ENCODE assay signal across 21 cellular contexts in genomic region chr14:37153483-37153882, GRCh38. TPM values are rescaled to one million over a fixed set of nuclear protein-coding genes. Genes with fewer than 3 reads are reported as not detected.
A peak's percentile ranks its signal among the peaks of the same experiment; 100 is the strongest.
DNase-seq lines count a peak whose midpoint lies in the region; ATAC-seq, FAIRE-seq and TF ChIP-seq lines count a peak whose summit lies in the region.
"Had no signal": no experiment of that assay in that cellular context is flagged by ENCODE, and none has a peak within 500 bp of the region (broad histone marks: within the 10 kb centered on the region; RNA-seq: fewer than 3 reads in every experiment).

No MANE protein-coding gene starts in this region.

- no peaks in the 10 kb centered on the region for H3F3A ChIP-seq in neural progenitor cell (ENCODE audit: low read depth)

- no peaks in the 10 kb centered on the region; the same call in 2 of the 3 replicates for H3K36me3 ChIP-seq in K562 (ENCODE audit: control insufficient read depth, insufficient read depth, low read length)
- H3K36me3 ChIP-seq in neural progenitor cell = no peaks in the 10 kb centered on the region
- H3K36me3 ChIP-seq in upper lobe of right lung = no peaks in the 10 kb centered on the region
- no peaks in the 10 kb centered on the region for H3K36me3 ChIP-seq in heart right ventricle

- H3K9me3 ChIP-seq in K562 (replicated peaks; ENCODE audit: control insufficient read depth, insufficient read depth, low read depth, low read length) = no peaks in the 10 kb centered on the region; the same call in 1 of the 2 replicates
- peaks cover 7% of the 10 kb centered on the region for H3K9me3 ChIP-seq in neural progenitor cell (ENCODE audit: low read depth)
- H3K9me3 ChIP-seq in upper lobe of right lung = no peaks in the 10 kb centered on the region
- peaks cover 0 to 20% (median 8%) of the 10 kb centered on the region in 11 donors for H3K9me3 ChIP-seq in heart right ventricle

- in situ Hi-C loops in K562 (cut with MboI) = loop anchor here (25.0 kb wide), 1 partner anchor 1316 kb away; the partner anchor contains the start of gene BRMS1L

- H3K79me2 ChIP-seq in K562 (ENCODE audit: control insufficient read depth, insufficient read depth, low read length) (peaks cover 83% of the 10 kb centered on the region), neural progenitor cell (ENCODE audit: low read depth) (peaks cover 4% of the 10 kb centered on the region)

- H2AFZ ChIP-seq in K562 (ENCODE audit: low read depth, low read length) = no peak overlapping the region
- H2AFZ ChIP-seq in neural progenitor cell (replicated peaks) = no peak overlapping the region
- H2AFZ ChIP-seq: GM23248 had no signal

- WGBS in K562 (ENCODE audit: insufficient coverage, low coverage, missing lambda C conversion rate) = 63% methylated on average over 4 of the region's 5 CpGs
- WGBS in heart right ventricle, 2 donors = 81 to 82% methylated on average over 5 of the region's 5 CpGs

- no peak for TF ChIP-seq CTCF in K562 (IDR thresholded peaks at IDR 0.05 in 2 of 3, conservative IDR thresholded peaks at IDR 0.05 in 1 of 3; ENCODE audit: insufficient read depth in 2 of 3, low read depth in 1 of 3, low read length in 3 of 3)
- no peak for TF ChIP-seq CTCF in neural progenitor cell (IDR thresholded peaks at IDR 0.05)
- no peak for TF ChIP-seq CTCF in upper lobe of right lung (IDR thresholded peaks at IDR 0.05)
- no peak for TF ChIP-seq CTCF in heart right ventricle (IDR thresholded peaks at IDR 0.05)

- TF ChIP-seq POLR2A in K562 (conservative IDR thresholded peaks at IDR 0.05) = no peak

- DNase-seq in HTR-8/SVneo (ENCODE audit: insufficient read length, low spot score) = no peak
- DNase-seq in K562 (ENCODE audit: extremely low read depth in 1 of 4, low spot score in 3 of 4) = no peak
- DNase-seq in neural progenitor cell (ENCODE audit: low spot score) = no peak
- DNase-seq in upper lobe of right lung = no peak
- no peak for DNase-seq in heart right ventricle
- no peak for DNase-seq in activated gamma-delta T cell treated with Interleukin-2 at 50 U/mL for 16 hours
- DNase-seq: C1 segment of cervical spinal cord; Calu3; CD4-positive, alpha-beta memory T cell; COR-L47; DMS53; DMS79 treated with DMSO at 0.1 percent for 48 hours; GF-D8; GM23248; H9 had no signal

- TF ChIP-seq RAD21 in K562 (CRISPR knock-in tag; conservative IDR thresholded peaks at IDR 0.05 in 1 of 2, IDR thresholded peaks at IDR 0.05 in 1 of 2) = no peak

- H3K4me3 ChIP-seq in K562 = no peak overlapping the region
- H3K4me3 ChIP-seq in neural progenitor cell = no peak overlapping the region
- no peak overlapping the region for H3K4me3 ChIP-seq in upper lobe of right lung
- no peak overlapping the region for H3K4me3 ChIP-seq in heart right ventricle
- H3K4me3 ChIP-seq: GM23248 had no signal

- intact Hi-C loops in K562 (cut with micrococcal nuclease) (loop anchor here (5.0 kb wide), 1 partner anchor 44 kb away; the partner anchor contains the start of gene MIPOL1), upper lobe of right lung (cut with DNase I) (no loop called here), heart right ventricle (cut with DNase I) (loop anchor here in 5 of 10 donors (5.0 to 10.0 kb wide), 4 partner anchors 499 to 601 kb away; no protein-coding TSS in a partner anchor)

- no peak for TF ChIP-seq EP300 in K562 (IDR thresholded peaks at IDR 0.05; ENCODE audit: low read length)

- H3K27me3 Mint-ChIP-seq in neural progenitor cell (ENCODE audit: insufficient read depth, low read depth) = no peaks in the 10 kb centered on the region

- H3K4me1 ChIP-seq in K562 (replicated peaks in 1 of 2; ENCODE audit: control insufficient read depth in 2 of 2, insufficient read depth in 2 of 2, low read length in 2 of 2) = peaks cover 0 to 8% of the 10 kb centered on the region in 2 experiments; a peak in 2 of 5 replicates
- H3K4me1 ChIP-seq in neural progenitor cell = no peaks in the 10 kb centered on the region
- no peaks in the 10 kb centered on the region for H3K4me1 ChIP-seq in upper lobe of right lung
- no peaks in the 10 kb centered on the region for H3K4me1 ChIP-seq in heart right ventricle

- ATAC-seq in K562 (peak; percentile 57), upper lobe of right lung (peak; percentile 30), GM19397 (IDR thresholded peaks at IDR 0.05; ENCODE audit: unreplicated experiment) (no peak), heart right ventricle (no peak)
- ATAC-seq: HCT116 had no signal

- H4K20me1 ChIP-seq in K562 (replicated peaks; ENCODE audit: control insufficient read depth, insufficient read depth, low read length) = no peaks in the 10 kb centered on the region
- no peaks in the 10 kb centered on the region for H4K20me1 ChIP-seq in neural progenitor cell (ENCODE audit: low read depth)

- no peaks in the 10 kb centered on the region for H3K27me3 ChIP-seq in K562 (ENCODE audit: control insufficient read depth in 2 of 2, insufficient read depth in 2 of 2, low read length in 2 of 2)
- no peaks in the 10 kb centered on the region for H3K27me3 ChIP-seq in neural progenitor cell
- H3K27me3 ChIP-seq in upper lobe of right lung = no peaks in the 10 kb centered on the region
- H3K27me3 ChIP-seq in heart right ventricle = peaks cover 0 to 4% (median 0%) of the 10 kb centered on the region in 7 donors

- H3K9ac ChIP-seq in K562 (ENCODE audit: insufficient read depth in 1 of 2, low read depth in 2 of 2, low read length in 2 of 2) = peak overlapping the region in 1 of 2 experiments; percentile 55; a peak in 2 of 4 replicates
- no peak overlapping the region for H3K9ac ChIP-seq in neural progenitor cell
- H3K9ac ChIP-seq: GM23248 had no signal

- POLR2A ChIA-PET in K562 (lab: Yijun Ruan, JAX) = interaction anchor here (0.6 to 0.9 kb wide), 2 partner anchors 14 to 192 kb away, joined by 3 read pairs; no protein-coding TSS in a partner anchor

- H3K4me1 Mint-ChIP-seq in neural progenitor cell = no peaks in the 10 kb centered on the region
- H3K4me1 Mint-ChIP-seq: CD4-positive, alpha-beta memory T cell had no signal

- no peak overlapping the region for H3K4me3 Mint-ChIP-seq in neural progenitor cell
- H3K4me3 Mint-ChIP-seq: CD4-positive, alpha-beta memory T cell; H9 had no signal

- CTCF ChIA-PET in K562 (lab: Yijun Ruan, JAX; ENCODE audit: low intra/inter-chr PET ratio) = no interaction called here

- peak overlapping the region; percentile 3 for H3K27ac Mint-ChIP-seq in neural progenitor cell
- H3K27ac Mint-ChIP-seq: CD4-positive, alpha-beta memory T cell had no signal

- no TSS peak for BruUV-seq in K562 (replicated peaks; lab: Mats Ljungman, UMichigan)

- peak; percentile 4 for FAIRE-seq in HTR-8/SVneo (lab: Jason Lieb, UNC)
- FAIRE-seq in K562 (lab: Jason Lieb, UNC) = no peak
- FAIRE-seq: GM12891, GM18507 had no signal

- no peaks in the 10 kb centered on the region for H3K9me1 ChIP-seq in K562 (ENCODE audit: control insufficient read depth, insufficient read depth, low read length)

- peaks cover 16% of the 10 kb centered on the region for H3K9me3 Mint-ChIP-seq in neural progenitor cell

- H3K27ac ChIP-seq in K562 (ENCODE audit: extremely low read depth, low read depth, low read length) (no peak overlapping the region), neural progenitor cell (no peak overlapping the region), upper lobe of right lung (no peak overlapping the region), heart right ventricle (no peak overlapping the region)
- H3K27ac ChIP-seq: GM23248 had no signal

- H3K36me3 Mint-ChIP-seq in neural progenitor cell = peaks cover 3% of the 10 kb centered on the region
- H3K36me3 Mint-ChIP-seq: CD4-positive, alpha-beta memory T cell had no signal

- H3K4me2 ChIP-seq in K562 (ENCODE audit: insufficient read depth, low read length) (no peak overlapping the region), neural progenitor cell (no peak overlapping the region)

RNA-seq across cellular contexts. Expression of gene SLC25A21, which starts 18.9 kb away (rescaled TPM):
- 13.3 and 20.2 TPM in 2 replicates for total RNA-seq in K562 (2011; cell fraction: chromatin; rRNA removed; ENCODE audit: low replicate concordance)
- total RNA-seq in K562 (2011; cell fraction: nucleolus; rRNA removed) = 10.0 and 13.8 TPM in 2 replicates
- 19.4 and 20.5 TPM in 2 replicates for total RNA-seq in K562 (2011; cell fraction: nucleoplasm; rRNA removed)
- 21.6 and 25.8 TPM in 2 replicates for total RNA-seq in K562 (2014; rRNA removed)
- 40.8 and 44.8 TPM in 2 replicates for total RNA-seq in K562 (2014; rRNA removed; fragmentation: Illumina TruSeq; extraction: Trizol)
- 34.8 and 46.9 TPM in 2 replicates for total RNA-seq in K562 (2015; rRNA removed; fragmentation: Illumina TruSeq; extraction: Trizol)
- total RNA-seq in K562 (2021) = 25.1 and 28.7 TPM in 2 replicates
- polyA plus RNA-seq in K562 (2011; rRNA removed) = 9.3 and 15.2 TPM in 2 replicates
- 4.5 and 5.1 TPM in 2 replicates for polyA plus RNA-seq in K562 (2011; cell fraction: cytosol; rRNA removed)
- 4.8 and 6.0 TPM in 2 replicates for polyA plus RNA-seq in K562 (2011; cell fraction: nucleus; rRNA removed)
- 20.9 and 25.7 TPM in 2 replicates for polyA plus RNA-seq in K562 (2012)
- polyA plus RNA-seq in K562 (2014; fragmentation: Illumina TruSeq; extraction: Trizol) = 20.1 and 21.5 TPM in 2 replicates
- 10 to 100 TPM; 44.6 to 46.7 TPM for polyA plus RNA-seq in K562 (2014; fragmentation: Nextera tagmentation; extraction: Ambion mirVana)
- 15.7 and 17.7 TPM in 2 replicates for polyA plus RNA-seq in K562 (2014; rRNA removed)
- polyA minus RNA-seq in K562 (2011; rRNA and poly(A)+ RNA removed) = 16.4 and 16.5 TPM in 2 replicates
- 9.4 and 12.5 TPM in 2 replicates for polyA minus RNA-seq in K562 (2011; cell fraction: cytosol; rRNA and poly(A)+ RNA removed)
- polyA minus RNA-seq in K562 (2011; cell fraction: nucleus; rRNA and poly(A)+ RNA removed) = 11.3 and 17.9 TPM in 2 replicates
- 5.3 and 6.4 TPM in 2 replicates for total RNA-seq in neural progenitor cell (ENCODE audit: low replicate concordance)
- 0.35 TPM for total RNA-seq in upper lobe of right lung
- 1 to 10 TPM in 1 of 10 donors, under 1 TPM in 9; 0.08 to 1.3 (median 0.44) TPM for total RNA-seq in heart right ventricle
- polyA plus RNA-seq in heart right ventricle = under 1 TPM; 0.10 to 0.29 TPM
- total RNA-seq: CD4-positive, alpha-beta memory T cell; GM23248; H4 had no signal
- polyA plus RNA-seq: CD4-positive, alpha-beta memory T cell had no signal

RNA-seq across cellular contexts. Expression of gene MIPOL1, which starts 44.3 kb away (rescaled TPM):
- total RNA-seq in K562 (2011; cell fraction: chromatin; rRNA removed; ENCODE audit: low replicate concordance) = 16.2 and 80.1 TPM in 2 replicates
- 8.0 and 9.2 TPM in 2 replicates for total RNA-seq in K562 (2011; cell fraction: nucleolus; rRNA removed)
- 15.2 and 29.5 TPM in 2 replicates for total RNA-seq in K562 (2011; cell fraction: nucleoplasm; rRNA removed)
- total RNA-seq in K562 (2014; rRNA removed) (8.2 and 9.8 TPM in 2 replicates), K562 (2014; rRNA removed; fragmentation: Illumina TruSeq; extraction: Trizol) (21.9 and 22.2 TPM in 2 replicates), K562 (2015; rRNA removed; fragmentation: Illumina TruSeq; extraction: Trizol) (16.8 and 21.1 TPM in 2 replicates), K562 (2021) (14.5 and 14.9 TPM in 2 replicates), neural progenitor cell (ENCODE audit: low replicate concordance) (13.8 and 18.4 TPM in 2 replicates), upper lobe of right lung (10.0 TPM), heart right ventricle (1 to 10 TPM; 4.2 to 9.2 (median 5.6) TPM)
- polyA plus RNA-seq in K562 (2011; rRNA removed) (7.1 and 10.1 TPM in 2 replicates), K562 (2014; fragmentation: Illumina TruSeq; extraction: Trizol) (11.4 and 12.4 TPM in 2 replicates), K562 (2014; fragmentation: Nextera tagmentation; extraction: Ambion mirVana) (1 to 10 TPM; 6.7 to 9.5 TPM), K562 (2014; rRNA removed) (14.7 and 15.2 TPM in 2 replicates), heart right ventricle (1 to 10 TPM; 1.1 to 2.2 TPM)
- polyA plus RNA-seq in K562 (2011; cell fraction: cytosol; rRNA removed) = 0.95 and 1.4 TPM in 2 replicates
- 6.7 and 9.6 TPM in 2 replicates for polyA plus RNA-seq in K562 (2011; cell fraction: nucleus; rRNA removed)
- 5.5 and 9.7 TPM in 2 replicates for polyA plus RNA-seq in K562 (2012)
- 30.3 and 36.4 TPM in 2 replicates for polyA minus RNA-seq in K562 (2011; rRNA and poly(A)+ RNA removed)
- 7.3 and 7.9 TPM in 2 replicates for polyA minus RNA-seq in K562 (2011; cell fraction: cytosol; rRNA and poly(A)+ RNA removed)
- polyA minus RNA-seq in K562 (2011; cell fraction: nucleus; rRNA and poly(A)+ RNA removed) = 28.9 and 63.2 TPM in 2 replicates
- total RNA-seq: A172 had no signal

Comparison
In these comparisons a context has a peak if more than half of its experiments do, and no peak if none do; other contexts are left out.
1. ATAC-seq: peak in K562 (single experiment) and upper lobe of right lung (single experiment); none in GM19397 (single experiment) and heart right ventricle (0 of 8).